Comparison of ENCODE assay signal across 14 cellular contexts in the genomic region with DNA sequence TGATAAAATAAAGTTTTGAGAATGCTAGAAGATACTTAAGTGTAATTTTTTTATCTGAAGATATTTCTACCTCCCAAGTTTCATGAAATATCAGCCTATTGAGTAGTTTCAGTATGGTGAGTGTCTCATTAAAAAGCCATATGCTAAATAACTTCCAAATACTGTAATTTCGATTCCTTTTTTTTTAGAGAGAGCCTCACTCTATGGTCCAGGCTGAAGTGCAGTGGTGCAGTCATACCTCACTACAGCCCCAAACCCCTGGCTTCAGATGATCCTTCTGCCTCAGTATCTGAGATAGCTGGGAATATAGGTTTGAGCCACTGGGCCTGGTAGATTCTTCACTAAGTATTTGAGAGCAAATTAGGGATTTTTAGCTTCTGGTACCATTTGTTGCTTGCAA. TPM values are rescaled to one million over a fixed set of nuclear protein-coding genes. Genes with fewer than 3 reads are reported as not detected.
DNase-seq lines count a peak whose midpoint lies in the region; ATAC-seq lines count a peak whose summit lies in the region.
"Had no signal": no experiment of that assay in that cellular context is flagged by ENCODE, and none has a peak within 500 bp of the region (broad histone marks: within the 10 kb centered on the region; RNA-seq: fewer than 3 reads in every experiment).

No MANE protein-coding gene starts in this region.

- peaks cover 19 to 29% of the 10 kb centered on the region in 2 donors for H3K4me1 ChIP-seq in mucosa of rectum (ENCODE audit: control insufficient read depth in 2 of 2, insufficient read depth in 2 of 2, low read length in 2 of 2)

- peak overlapping the region; percentile 1 to 9 for H3K27ac ChIP-seq in mucosa of rectum (ENCODE audit: low read depth in 2 of 2, low read length in 2 of 2)
- H3K27ac ChIP-seq: 22Rv1, ovary had no signal

- H3K27me3 ChIP-seq in mucosa of rectum (ENCODE audit: control insufficient read depth in 2 of 2, insufficient read depth in 2 of 2, low read length in 2 of 2) = no peaks in the 10 kb centered on the region
- H3K27me3 ChIP-seq in H7 (ENCODE audit: control insufficient read depth, insufficient read depth, low read length) = no peaks in the 10 kb centered on the region
- H3K27me3 ChIP-seq: ovary had no signal

- H3K9ac ChIP-seq in mucosa of rectum (ENCODE audit: low read depth in 1 of 2, low read length in 2 of 2) = no peak overlapping the region

- H3K27ac Mint-ChIP-seq in T-helper 1 cell treated with Interleukin-12 subunit alpha and Interleukin-12 subunit beta and Interleukin-4 antibody, amounts not matched to agents 30 μg/mL and 1 μg/mL, for 36 hours = peak overlapping the region; percentile 92
- H3K27ac Mint-ChIP-seq in T-helper 17 cell = peak overlapping the region; percentile 93

- H3K9me3 Mint-ChIP-seq in T-helper 1 cell treated with Interleukin-12 subunit alpha and Interleukin-12 subunit beta and Interleukin-4 antibody, amounts not matched to agents 30 μg/mL and 1 μg/mL, for 36 hours = no peaks in the 10 kb centered on the region

- peak; percentile 36 for ATAC-seq in GM21423 (IDR thresholded peaks at IDR 0.05; ENCODE audit: unreplicated experiment)
- no peak for ATAC-seq in T-helper 17 cell
- no peak for ATAC-seq in HG03457 (IDR thresholded peaks at IDR 0.05; ENCODE audit: unreplicated experiment)

- H3K4me3 ChIP-seq in mucosa of rectum (ENCODE audit: low read length in 2 of 2) (no peak overlapping the region), H7 (ENCODE audit: insufficient read depth, low read depth, low read length) (no peak overlapping the region)
- H3K4me3 ChIP-seq: ovary had no signal

- in situ Hi-C loops in ACHN (cut with HindIII; ENCODE audit: low pct_ligation_motif_present, low pct_unique_long_range_greater_than_20kb, low sequenced_read_pairs) = no loop called here

- H3K4me3 Mint-ChIP-seq in T-helper 1 cell treated with Interleukin-12 subunit alpha and Interleukin-12 subunit beta and Interleukin-4 antibody, amounts not matched to agents 30 μg/mL and 1 μg/mL, for 36 hours = peak overlapping the region; percentile 84
- peak overlapping the region; percentile 88 for H3K4me3 Mint-ChIP-seq in T-helper 17 cell

- H3K27me3 Mint-ChIP-seq in T-helper 1 cell treated with Interleukin-12 subunit alpha and Interleukin-12 subunit beta and Interleukin-4 antibody, amounts not matched to agents 30 μg/mL and 1 μg/mL, for 36 hours (ENCODE audit: low read depth) = no peaks in the 10 kb centered on the region
- H3K27me3 Mint-ChIP-seq in T-helper 17 cell = no peaks in the 10 kb centered on the region

- H3K36me3 ChIP-seq in mucosa of rectum (ENCODE audit: control insufficient read depth in 2 of 2, insufficient read depth in 2 of 2, low read length in 2 of 2) (no peaks in the 10 kb centered on the region), H7 (replicated peaks; ENCODE audit: control insufficient read depth, insufficient read depth, low read length) (no peaks in the 10 kb centered on the region)
- H3K36me3 ChIP-seq: ovary had no signal

- DNase-seq in T-helper 1 cell = no peak
- no peak for DNase-seq in T-helper 17 cell
- no peak for DNase-seq in H7
- DNase-seq in ACHN = no peak
- DNase-seq: KG1, mammary epithelial cell, NCI-H187, NCI-H526 treated with DMSO at 0.1 percent for 48 hours, ovary had no signal

- H3K36me3 Mint-ChIP-seq in T-helper 1 cell treated with Interleukin-12 subunit alpha and Interleukin-12 subunit beta and Interleukin-4 antibody, amounts not matched to agents 30 μg/mL and 1 μg/mL, for 36 hours (ENCODE audit: low read depth) = peaks cover 33% of the 10 kb centered on the region
- peaks cover 2% of the 10 kb centered on the region for H3K36me3 Mint-ChIP-seq in T-helper 17 cell (ENCODE audit: low read depth)

- no peaks in the 10 kb centered on the region for H3K9me3 ChIP-seq in T-helper 17 cell (ENCODE audit: control insufficient read depth, low read length, poor library complexity, severe bottlenecking)
- no peaks in the 10 kb centered on the region for H3K9me3 ChIP-seq in mucosa of rectum (ENCODE audit: control insufficient read depth in 2 of 2, low read length in 2 of 2)
- H3K9me3 ChIP-seq: ovary had no signal

- H3K4me1 Mint-ChIP-seq in T-helper 1 cell treated with Interleukin-12 subunit alpha and Interleukin-12 subunit beta and Interleukin-4 antibody, amounts not matched to agents 30 μg/mL and 1 μg/mL, for 36 hours (ENCODE audit: low read depth) = peaks cover 46% of the 10 kb centered on the region
- peaks cover 36% of the 10 kb centered on the region for H3K4me1 Mint-ChIP-seq in T-helper 17 cell

RNA-seq across cellular contexts. Expression of a gene that starts 24.5 kb away (rescaled TPM):
- total RNA-seq in T-helper 17 cell = 100 to 1,000 TPM; 215 to 245 TPM
- 25.9 and 36.6 TPM in 2 replicates for total RNA-seq in H7 (2014; rRNA removed; shearing (Covaris generic))
